1 cellular context compared by ENCODE assay signal in genomic region chr18:54224379-54225014, GRCh38.
TF ChIP-seq lines count a peak whose summit lies in the region.

MBD2 (minus strand) TSS chr18:54224669; CDS start chr18:54224559, 110 bp downstream.

TF ChIP-seq in GM12878, 131 proteins besides CTCF, POLR2A, EP300 and RAD21 (continued from another document):
- TF ChIP-seq PRDM15 (CRISPR knock-in tag; IDR thresholded peaks at IDR 0.05), result no peak
- TF ChIP-seq NFIC (IDR thresholded peaks at IDR 0.05; ENCODE audit: low read depth, low read length), result no peak
- TF ChIP-seq TAF1 (IDR thresholded peaks at IDR 0.05; ENCODE audit: borderline replicate concordance, low read depth, low read length), result peak; percentile 71; the same call in 1 of the 2 replicates
